8 cellular contexts compared by ENCODE assay signal in genomic region chr16:11852092-11852809, GRCh38. TPM values are rescaled to one million over a fixed set of nuclear protein-coding genes. Genes with fewer than 3 reads are reported as not detected.
DNase-seq lines count a peak whose midpoint lies in the region; ATAC-seq, FAIRE-seq and TF ChIP-seq lines count a peak whose summit lies in the region.

No MANE protein-coding gene starts in this region.

- no peak overlapping the region; the same call in 1 of the 2 replicates for H3K56ac ChIP-seq in IMR-90 (ENCODE audit: extremely low read depth, insufficient read depth, low read length)

- no peak for TF ChIP-seq CTCF in IMR-90 (conservative IDR thresholded peaks at IDR 0.05; ENCODE audit: low read depth, low read length)
- TF ChIP-seq CTCF in K562 (IDR thresholded peaks at IDR 0.05 in 2 of 3, conservative IDR thresholded peaks at IDR 0.05 in 1 of 3; ENCODE audit: insufficient read depth in 2 of 3, low read depth in 1 of 3, low read length in 3 of 3) = no peak
- TF ChIP-seq CTCF in lung (IDR thresholded peaks at IDR 0.05; ENCODE audit: control extremely low read depth, extremely low read depth) = no peak
- no peak for TF ChIP-seq CTCF in uterus (IDR thresholded peaks at IDR 0.05)

- H2AK5ac ChIP-seq in IMR-90 (ENCODE audit: low read depth, low read length) = 0 out of 2 replicates have a peak overlapping the region, but pooled peaks have one; percentile 72

- in situ Hi-C loops in IMR-90 (cut with MboI; ENCODE audit: low sequenced_read_pairs) = no loop called here
- in situ Hi-C loops in K562 (cut with MboI) = no loop called here

- dilution Hi-C loops in IMR-90 (cut with HindIII; ENCODE audit: low sequenced_read_pairs, unreplicated experiment) = no loop called here

- H3K79me2 ChIP-seq in K562 (ENCODE audit: control insufficient read depth, insufficient read depth, low read length) = peaks cover 94% of the 10 kb centered on the region

- DNase-seq in IMR-90 = peak; percentile 37
- DNase-seq in K562 (ENCODE audit: extremely low read depth in 1 of 4, low spot score in 3 of 4) = peak; percentile 24 to 52 (median 33)
- no peak for DNase-seq in lung (ENCODE audit: low spot score)
- no peak for DNase-seq in uterus
- DNase-seq in OCI-M2 (lab: John Stamatoyannopoulos, UW; ENCODE audit: unreplicated experiment) = no peak
- DNase-seq in NCI-H345 (lab: John Stamatoyannopoulos, UW) = no peak

- H3K27ac ChIP-seq in BLaER1 (peak overlapping the region; percentile 97), IMR-90 (ENCODE audit: insufficient read depth, low read length) (peak overlapping the region; percentile 45; the same call in 1 of the 2 replicates), K562 (ENCODE audit: extremely low read depth, low read depth, low read length) (peak overlapping the region; percentile 91), lung (ENCODE audit: low read depth in 1 of 2, low read length in 1 of 2) (peak overlapping the region; percentile 67 to 85), uterus (peak overlapping the region; percentile 85 to 89)

- peaks cover 56% of the 10 kb centered on the region for H3K4me1 ChIP-seq in BLaER1
- peaks cover 4% of the 10 kb centered on the region for H3K4me1 ChIP-seq in IMR-90 (ENCODE audit: control insufficient read depth, insufficient read depth, low read length)
- H3K4me1 ChIP-seq in K562 (replicated peaks in 1 of 2; ENCODE audit: control insufficient read depth in 2 of 2, insufficient read depth in 2 of 2, low read length in 2 of 2) = peaks cover 8 to 25% of the 10 kb centered on the region in 2 experiments; a peak in 4 of 5 replicates
- peaks cover 8 to 13% of the 10 kb centered on the region in 2 donors for H3K4me1 ChIP-seq in lung (ENCODE audit: control insufficient read depth in 2 of 2, insufficient read depth in 2 of 2, low read length in 2 of 2)
- peaks cover 8 to 18% of the 10 kb centered on the region in 2 donors for H3K4me1 ChIP-seq in uterus

- ATAC-seq in IMR-90 (ENCODE audit: low read depth) = no peak
- peak; percentile 44 for ATAC-seq in K562
- no peak for ATAC-seq in lung (ENCODE audit: insufficient read depth, low FRiP score)
- no peak for ATAC-seq in HG03108 (IDR thresholded peaks at IDR 0.05; ENCODE audit: unreplicated experiment)

- no peak for TF ChIP-seq RAD21 in IMR-90 (IDR thresholded peaks at IDR 0.05; ENCODE audit: low read length)
- TF ChIP-seq RAD21 in K562 (CRISPR knock-in tag; conservative IDR thresholded peaks at IDR 0.05 in 1 of 2, IDR thresholded peaks at IDR 0.05 in 1 of 2) = no peak

- intact Hi-C loops in IMR-90 (cut with micrococcal nuclease) = loop anchor here (10.0 kb wide), 1 partner anchor 123 kb away; the partner anchor contains the start of gene SNX29
- intact Hi-C loops in K562 (cut with micrococcal nuclease) = no loop called here
- intact Hi-C loops in uterus (cut with DNase I; ENCODE audit: low total_unique reads) = no loop called here

- H4K8ac ChIP-seq in IMR-90 (ENCODE audit: low read depth in 2 of 2, low read length in 2 of 2) = peak overlapping the region in 1 of 2 experiments; percentile 92; a peak in 3 of 4 replicates

- H2BK20ac ChIP-seq in IMR-90 (ENCODE audit: low read depth, low read length) = no peak overlapping the region

- H2BK5ac ChIP-seq in IMR-90 (ENCODE audit: low read depth, low read length, poor library complexity, severe bottlenecking) = peak overlapping the region; percentile 36

- POLR2A ChIA-PET in IMR-90 (lab: Charles Lee; ENCODE audit: unreplicated experiment) = no interaction called here
- POLR2A ChIA-PET in K562 (lab: Yijun Ruan, JAX) = interaction anchor here (0.6 to 1.6 kb wide), 5 partner anchors 9 to 945 kb away, joined by 3 to 10 read pairs (median 4); no protein-coding TSS in a partner anchor

- no peak overlapping the region for H4K5ac ChIP-seq in IMR-90 (ENCODE audit: low read depth, low read length)

- H3K9ac ChIP-seq in BLaER1 = peak overlapping the region; percentile 98
- peak overlapping the region; percentile 69 for H3K9ac ChIP-seq in IMR-90 (ENCODE audit: low read depth, low read length)
- peak overlapping the region; percentile 100 for H3K9ac ChIP-seq in K562 (ENCODE audit: insufficient read depth in 1 of 2, low read depth in 2 of 2, low read length in 2 of 2)

- H3K4me3 ChIP-seq in BLaER1 (peak overlapping the region; percentile 82), IMR-90 (ENCODE audit: insufficient read depth, low read depth, low read length) (peak overlapping the region; percentile 78), K562 (peak overlapping the region; percentile 76), lung (peak overlapping the region; percentile 81), uterus (peak overlapping the region; percentile 95 to 99)

- H2AK9ac ChIP-seq in IMR-90 (replicated peaks; ENCODE audit: low read depth, low read length, poor library complexity) = peak overlapping the region; percentile 98

- peak; percentile 75 for FAIRE-seq in K562 (lab: Jason Lieb, UNC)

- H4K20me1 ChIP-seq in BLaER1 (peaks cover 78% of the 10 kb centered on the region), IMR-90 (ENCODE audit: insufficient read depth, low read length) (peaks cover 34% of the 10 kb centered on the region), K562 (replicated peaks; ENCODE audit: control insufficient read depth, insufficient read depth, low read length) (no peaks in the 10 kb centered on the region)

- H3K79me1 ChIP-seq in IMR-90 (ENCODE audit: low read depth in 1 of 2, low read length in 2 of 2) = peaks cover 16 to 80% of the 10 kb centered on the region in 2 experiments

- peak overlapping the region; percentile 95; the same call in 1 of the 2 replicates for H3K23ac ChIP-seq in IMR-90 (ENCODE audit: low read depth, low read length)

- peak overlapping the region; percentile 73 for H3K4ac ChIP-seq in IMR-90 (ENCODE audit: low read depth, low read length)

- WGBS in IMR-90 (ENCODE audit: extremely low coverage in 2 of 2, insufficient read length in 1 of 2), 2 experiments = 31% methylated on average over 12 of the region's 33 CpGs; no CpG with 5 or more reads in 1 of the 2 experiments
- WGBS in K562 (ENCODE audit: insufficient coverage, low coverage, missing lambda C conversion rate) = 3% methylated on average over 32 of the region's 33 CpGs
- 42 to 43% methylated on average over 33 of the region's 33 CpGs for WGBS in lung, 2 donors

- no peak overlapping the region for H2BK120ac ChIP-seq in IMR-90 (ENCODE audit: low read depth, low read length)

- TF ChIP-seq EP300 in K562 (IDR thresholded peaks at IDR 0.05; ENCODE audit: low read length) = no peak

- no peak for TF ChIP-seq POLR2A in IMR-90 (IDR thresholded peaks at IDR 0.05; ENCODE audit: low read depth, low read length)
- no peak for TF ChIP-seq POLR2A in K562 (conservative IDR thresholded peaks at IDR 0.05)
- no peak for TF ChIP-seq POLR2A in uterus (IDR thresholded peaks at IDR 0.05)

- H3K9me3 ChIP-seq in BLaER1 (no peaks in the 10 kb centered on the region), IMR-90 (ENCODE audit: control insufficient read depth, insufficient read depth, low read length) (no peaks in the 10 kb centered on the region), K562 (replicated peaks; ENCODE audit: control insufficient read depth, insufficient read depth, low read depth, low read length) (no peaks in the 10 kb centered on the region), lung (ENCODE audit: control insufficient read depth in 2 of 2, insufficient read depth in 1 of 2, low read length in 1 of 2) (no peaks in the 10 kb centered on the region), uterus (no peaks in the 10 kb centered on the region)

- peaks cover 8% of the 10 kb centered on the region for H3K9me1 ChIP-seq in IMR-90 (ENCODE audit: insufficient read depth, low read length)
- H3K9me1 ChIP-seq in K562 (ENCODE audit: control insufficient read depth, insufficient read depth, low read length) = no peaks in the 10 kb centered on the region

- H2AFZ ChIP-seq in IMR-90 (replicated peaks; ENCODE audit: low read length, poor library complexity) (peak overlapping the region; percentile 100), K562 (ENCODE audit: low read depth, low read length) (peak overlapping the region; percentile 97)

- H3K36me3 ChIP-seq in BLaER1 (peaks cover 53% of the 10 kb centered on the region), IMR-90 (ENCODE audit: control insufficient read depth, insufficient read depth, low read length) (peaks cover 12% of the 10 kb centered on the region), K562 (ENCODE audit: control insufficient read depth, insufficient read depth, low read length) (peaks cover 47% of the 10 kb centered on the region), lung (ENCODE audit: control insufficient read depth in 2 of 2, insufficient read depth in 2 of 2, low read length in 2 of 2) (peaks cover 6 to 13% of the 10 kb centered on the region in 2 donors), uterus (no peaks in the 10 kb centered on the region)

- 0 out of 2 replicates have a peak overlapping the region, but pooled peaks have one; percentile 19 for H4K91ac ChIP-seq in IMR-90 (ENCODE audit: insufficient read depth, low read depth, low read length)

- H2BK15ac ChIP-seq in IMR-90 (ENCODE audit: low read depth, low read length) = no peak overlapping the region

- H3K27me3 ChIP-seq in BLaER1 (no peaks in the 10 kb centered on the region), IMR-90 (ENCODE audit: control insufficient read depth, insufficient read depth, low read length) (no peaks in the 10 kb centered on the region), K562 (ENCODE audit: control insufficient read depth in 2 of 2, insufficient read depth in 2 of 2, low read length in 2 of 2) (no peaks in the 10 kb centered on the region), lung (ENCODE audit: control insufficient read depth, insufficient read depth) (no peaks in the 10 kb centered on the region), uterus (no peaks in the 10 kb centered on the region)

- peak overlapping the region; percentile 98 for H3K4me2 ChIP-seq in BLaER1
- H3K4me2 ChIP-seq in IMR-90 (ENCODE audit: low read depth, low read length) = peak overlapping the region; percentile 61
- H3K4me2 ChIP-seq in K562 (ENCODE audit: insufficient read depth, low read length) = peak overlapping the region; percentile 100

- no peak overlapping the region for H3K18ac ChIP-seq in IMR-90 (ENCODE audit: low read depth, low read length)

- H3K14ac ChIP-seq in IMR-90 (replicated peaks; ENCODE audit: low read depth, low read length) = peak overlapping the region; percentile 82

- CTCF ChIA-PET in IMR-90 (lab: Yijun Ruan, JAX) (no interaction called here), K562 (lab: Yijun Ruan, JAX; ENCODE audit: low intra/inter-chr PET ratio) (no interaction called here)

- BruUV-seq in IMR-90 (replicated peaks; lab: Mats Ljungman, UMichigan) (no TSS peak), K562 (replicated peaks; lab: Mats Ljungman, UMichigan) (no TSS peak)

RNA-seq across cellular contexts. Expression of gene RSL1D1, which starts 0.9 kb away (rescaled TPM):
- total RNA-seq in IMR-90 (2012; rRNA removed) (77.4 and 137 TPM in 2 replicates), K562 (2014; rRNA removed) (259 and 349 TPM in 2 replicates), K562 (2014; rRNA removed; fragmentation: Illumina TruSeq; extraction: Trizol) (418 and 492 TPM in 2 replicates), K562 (2015; rRNA removed; fragmentation: Illumina TruSeq; extraction: Trizol) (374 and 403 TPM in 2 replicates), K562 (2021) (254 and 259 TPM in 2 replicates), lung (100 to 1,000 TPM in 1 of 2 donors, 10 to 100 TPM in 1; 99.9 to 206 TPM), uterus (100 to 1,000 TPM in 3 of 4 donors, 10 to 100 TPM in 1; 97.9 to 484 (median 164) TPM)
- polyA plus RNA-seq in IMR-90 (2012; rRNA removed) (55.8 and 63.8 TPM in 2 replicates), K562 (2011; rRNA removed) (169 and 299 TPM in 2 replicates), K562 (2014; fragmentation: Illumina TruSeq; extraction: Trizol) (598 and 753 TPM in 2 replicates), K562 (2014; fragmentation: Nextera tagmentation; extraction: Ambion mirVana) (100 to 1,000 TPM; 373 to 662 TPM), K562 (2014; rRNA removed) (240 and 316 TPM in 2 replicates), lung (10 to 100 TPM; 68.5 to 79.9 TPM)
- 5.6 and 6.6 TPM in 2 replicates for polyA plus RNA-seq in IMR-90 (2012; cell fraction: cytosol; rRNA removed)
- polyA plus RNA-seq in IMR-90 (2012; cell fraction: nucleus; rRNA removed; ENCODE audit: low replicate concordance) = 1.3 and 10.3 TPM in 2 replicates
- total RNA-seq in K562 (2011; cell fraction: chromatin; rRNA removed; ENCODE audit: low replicate concordance) = 42.4 and 101 TPM in 2 replicates
- total RNA-seq in K562 (2011; cell fraction: nucleolus; rRNA removed) = 21.6 and 23.8 TPM in 2 replicates
- total RNA-seq in K562 (2011; cell fraction: nucleoplasm; rRNA removed) = 42.6 and 45.0 TPM in 2 replicates
- 28.7 and 70.6 TPM in 2 replicates for polyA plus RNA-seq in K562 (2011; cell fraction: cytosol; rRNA removed)
- 9.9 and 15.9 TPM in 2 replicates for polyA plus RNA-seq in K562 (2011; cell fraction: nucleus; rRNA removed)
- polyA plus RNA-seq in K562 (2012) = 271 and 287 TPM in 2 replicates
- 215 and 235 TPM in 2 replicates for polyA minus RNA-seq in K562 (2011; rRNA and poly(A)+ RNA removed)
- polyA minus RNA-seq in K562 (2011; cell fraction: cytosol; rRNA and poly(A)+ RNA removed) = 129 and 176 TPM in 2 replicates
- 19.4 and 36.3 TPM in 2 replicates for polyA minus RNA-seq in K562 (2011; cell fraction: nucleus; rRNA and poly(A)+ RNA removed)

RNA-seq across cellular contexts. Expression of gene ZC3H7A, which starts 55.2 kb away (rescaled TPM):
- total RNA-seq in IMR-90 (2012; rRNA removed) (22.2 and 33.3 TPM in 2 replicates), K562 (2014; rRNA removed) (19.8 and 21.7 TPM in 2 replicates), K562 (2014; rRNA removed; fragmentation: Illumina TruSeq; extraction: Trizol) (23.7 and 27.1 TPM in 2 replicates), K562 (2015; rRNA removed; fragmentation: Illumina TruSeq; extraction: Trizol) (26.4 and 28.2 TPM in 2 replicates), K562 (2021) (37.1 and 39.4 TPM in 2 replicates), lung (100 to 1,000 TPM in 1 of 2 donors, 10 to 100 TPM in 1; 46.3 to 127 TPM), uterus (10 to 100 TPM; 40.9 to 91.2 (median 67.5) TPM)
- polyA plus RNA-seq in IMR-90 (2012; rRNA removed) (48.3 and 53.9 TPM in 2 replicates), K562 (2011; rRNA removed) (30.7 and 31.3 TPM in 2 replicates), K562 (2014; fragmentation: Illumina TruSeq; extraction: Trizol) (40.0 and 49.1 TPM in 2 replicates), K562 (2014; fragmentation: Nextera tagmentation; extraction: Ambion mirVana) (10 to 100 TPM; 22.5 to 23.1 TPM), K562 (2014; rRNA removed) (26.0 and 35.8 TPM in 2 replicates), lung (10 to 100 TPM; 22.1 to 26.1 TPM)
- 11.5 and 30.5 TPM in 2 replicates for polyA plus RNA-seq in IMR-90 (2012; cell fraction: cytosol; rRNA removed)
- polyA plus RNA-seq in IMR-90 (2012; cell fraction: nucleus; rRNA removed; ENCODE audit: low replicate concordance) = 11.4 and 92.1 TPM in 2 replicates
- total RNA-seq in K562 (2011; cell fraction: chromatin; rRNA removed; ENCODE audit: low replicate concordance) = 92.3 and 244 TPM in 2 replicates
- 39.2 and 47.5 TPM in 2 replicates for total RNA-seq in K562 (2011; cell fraction: nucleolus; rRNA removed)
- total RNA-seq in K562 (2011; cell fraction: nucleoplasm; rRNA removed) = 76.0 and 89.8 TPM in 2 replicates
- polyA plus RNA-seq in K562 (2011; cell fraction: cytosol; rRNA removed) = 12.1 and 24.5 TPM in 2 replicates
- polyA plus RNA-seq in K562 (2011; cell fraction: nucleus; rRNA removed) = 63.0 and 102 TPM in 2 replicates
- polyA plus RNA-seq in K562 (2012) = 26.6 and 30.4 TPM in 2 replicates
- polyA minus RNA-seq in K562 (2011; rRNA and poly(A)+ RNA removed) = 29.4 and 36.0 TPM in 2 replicates
- 13.3 and 17.7 TPM in 2 replicates for polyA minus RNA-seq in K562 (2011; cell fraction: cytosol; rRNA and poly(A)+ RNA removed)
- 19.3 and 44.3 TPM in 2 replicates for polyA minus RNA-seq in K562 (2011; cell fraction: nucleus; rRNA and poly(A)+ RNA removed)

Comparison
In these comparisons a context has a peak if more than half of its experiments do, and no peak if none do; other contexts are left out.
1. H3K27ac ChIP-seq: peak in every context shown above with its lines; median percentile 97 in BLaER1; 91 in K562; 87 in uterus; 76 in lung; 45 in IMR-90.
2. DNase-seq: peak in IMR-90 (single experiment) and K562 (4 of 4); none in lung (single experiment), uterus (0 of 2), OCI-M2 (single experiment) and NCI-H345 (single experiment).
3. Peak in every context shown above with its lines, with median percentiles within 50 percentile points of each other: H3K4me2 ChIP-seq, H3K4me3 ChIP-seq and H3K9ac ChIP-seq.